Comparison of ENCODE assay signal across 1 cellular context in genomic region chr16:85845276-85845675, GRCh38.
TF ChIP-seq lines count a peak whose summit lies in the region.

No MANE protein-coding gene starts in this region.

TF ChIP-seq in HepG2, 621 proteins besides CTCF, POLR2A, EP300 and RAD21 (continued from another document):
- no peak for TF ChIP-seq KMT2A (CRISPR knock-in tag; IDR thresholded peaks at IDR 0.05)
- TF ChIP-seq HOXA9 (CRISPR knock-in tag; IDR thresholded peaks at IDR 0.05; ENCODE audit: borderline replicate concordance) = no peak
- no peak for TF ChIP-seq YEATS4 (CRISPR knock-in tag; IDR thresholded peaks at IDR 0.05; ENCODE audit: borderline replicate concordance)
- no peak for TF ChIP-seq ZNF660 (CRISPR knock-in tag; IDR thresholded peaks at IDR 0.05; ENCODE audit: borderline replicate concordance, low read depth)
- peak; percentile 49; the same call in 1 of the 2 replicates for TF ChIP-seq ZNF687 (CRISPR knock-in tag; IDR thresholded peaks at IDR 0.05)
- TF ChIP-seq JUN (CRISPR knock-in tag; IDR thresholded peaks at IDR 0.05) = no peak
- no peak for TF ChIP-seq KAT2B (IDR thresholded peaks at IDR 0.05; ENCODE audit: borderline replicate concordance, low read depth, low read length)
- no peak for TF ChIP-seq THYN1 (CRISPR knock-in tag; IDR thresholded peaks at IDR 0.05; ENCODE audit: borderline replicate concordance, low read depth)
- TF ChIP-seq, protein P1, sequence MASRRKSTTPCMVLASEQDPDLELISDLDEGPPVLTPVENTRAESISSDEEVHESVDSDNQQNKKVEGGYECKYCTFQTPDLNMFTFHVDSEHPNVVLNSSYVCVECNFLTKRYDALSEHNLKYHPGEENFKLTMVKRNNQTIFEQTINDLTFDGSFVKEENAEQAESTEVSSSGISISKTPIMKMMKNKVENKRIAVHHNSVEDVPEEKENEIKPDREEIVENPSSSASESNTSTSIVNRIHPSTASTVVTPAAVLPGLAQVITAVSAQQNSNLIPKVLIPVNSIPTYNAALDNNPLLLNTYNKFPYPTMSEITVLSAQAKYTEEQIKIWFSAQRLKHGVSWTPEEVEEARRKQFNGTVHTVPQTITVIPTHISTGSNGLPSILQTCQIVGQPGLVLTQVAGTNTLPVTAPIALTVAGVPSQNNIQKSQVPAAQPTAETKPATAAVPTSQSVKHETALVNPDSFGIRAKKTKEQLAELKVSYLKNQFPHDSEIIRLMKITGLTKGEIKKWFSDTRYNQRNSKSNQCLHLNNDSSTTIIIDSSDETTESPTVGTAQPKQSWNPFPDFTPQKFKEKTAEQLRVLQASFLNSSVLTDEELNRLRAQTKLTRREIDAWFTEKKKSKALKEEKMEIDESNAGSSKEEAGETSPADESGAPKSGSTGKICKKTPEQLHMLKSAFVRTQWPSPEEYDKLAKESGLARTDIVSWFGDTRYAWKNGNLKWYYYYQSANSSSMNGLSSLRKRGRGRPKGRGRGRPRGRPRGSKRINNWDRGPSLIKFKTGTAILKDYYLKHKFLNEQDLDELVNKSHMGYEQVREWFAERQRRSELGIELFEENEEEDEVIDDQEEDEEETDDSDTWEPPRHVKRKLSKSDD (CRISPR knock-in tag; IDR thresholded peaks at IDR 0.05; ENCODE audit: low read depth) = 0 out of 2 replicates have a peak, but pooled peaks have one; percentile 14
- no peak for TF ChIP-seq CCAR2 (optimal IDR thresholded peaks at IDR 0.05; ENCODE audit: low read depth, low read length)
- no peak for TF ChIP-seq ZNF362 (CRISPR knock-in tag; IDR thresholded peaks at IDR 0.05; ENCODE audit: borderline replicate concordance)
- no peak for TF ChIP-seq PATZ1 (CRISPR knock-in tag; IDR thresholded peaks at IDR 0.05)
- TF ChIP-seq ZNF20 (CRISPR knock-in tag; IDR thresholded peaks at IDR 0.05) = no peak
- TF ChIP-seq PHB2 (IDR thresholded peaks at IDR 0.05; ENCODE audit: partially characterized antibody) = no peak
- no peak for TF ChIP-seq SNAI1 (CRISPR knock-in tag; IDR thresholded peaks at IDR 0.05; ENCODE audit: borderline replicate concordance)
- no peak for TF ChIP-seq ZNF644 (CRISPR knock-in tag; IDR thresholded peaks at IDR 0.05; ENCODE audit: low read depth)
- TF ChIP-seq ZNF570 (CRISPR knock-in tag; IDR thresholded peaks at IDR 0.05; ENCODE audit: borderline replicate concordance) = no peak
- TF ChIP-seq, protein P2, sequence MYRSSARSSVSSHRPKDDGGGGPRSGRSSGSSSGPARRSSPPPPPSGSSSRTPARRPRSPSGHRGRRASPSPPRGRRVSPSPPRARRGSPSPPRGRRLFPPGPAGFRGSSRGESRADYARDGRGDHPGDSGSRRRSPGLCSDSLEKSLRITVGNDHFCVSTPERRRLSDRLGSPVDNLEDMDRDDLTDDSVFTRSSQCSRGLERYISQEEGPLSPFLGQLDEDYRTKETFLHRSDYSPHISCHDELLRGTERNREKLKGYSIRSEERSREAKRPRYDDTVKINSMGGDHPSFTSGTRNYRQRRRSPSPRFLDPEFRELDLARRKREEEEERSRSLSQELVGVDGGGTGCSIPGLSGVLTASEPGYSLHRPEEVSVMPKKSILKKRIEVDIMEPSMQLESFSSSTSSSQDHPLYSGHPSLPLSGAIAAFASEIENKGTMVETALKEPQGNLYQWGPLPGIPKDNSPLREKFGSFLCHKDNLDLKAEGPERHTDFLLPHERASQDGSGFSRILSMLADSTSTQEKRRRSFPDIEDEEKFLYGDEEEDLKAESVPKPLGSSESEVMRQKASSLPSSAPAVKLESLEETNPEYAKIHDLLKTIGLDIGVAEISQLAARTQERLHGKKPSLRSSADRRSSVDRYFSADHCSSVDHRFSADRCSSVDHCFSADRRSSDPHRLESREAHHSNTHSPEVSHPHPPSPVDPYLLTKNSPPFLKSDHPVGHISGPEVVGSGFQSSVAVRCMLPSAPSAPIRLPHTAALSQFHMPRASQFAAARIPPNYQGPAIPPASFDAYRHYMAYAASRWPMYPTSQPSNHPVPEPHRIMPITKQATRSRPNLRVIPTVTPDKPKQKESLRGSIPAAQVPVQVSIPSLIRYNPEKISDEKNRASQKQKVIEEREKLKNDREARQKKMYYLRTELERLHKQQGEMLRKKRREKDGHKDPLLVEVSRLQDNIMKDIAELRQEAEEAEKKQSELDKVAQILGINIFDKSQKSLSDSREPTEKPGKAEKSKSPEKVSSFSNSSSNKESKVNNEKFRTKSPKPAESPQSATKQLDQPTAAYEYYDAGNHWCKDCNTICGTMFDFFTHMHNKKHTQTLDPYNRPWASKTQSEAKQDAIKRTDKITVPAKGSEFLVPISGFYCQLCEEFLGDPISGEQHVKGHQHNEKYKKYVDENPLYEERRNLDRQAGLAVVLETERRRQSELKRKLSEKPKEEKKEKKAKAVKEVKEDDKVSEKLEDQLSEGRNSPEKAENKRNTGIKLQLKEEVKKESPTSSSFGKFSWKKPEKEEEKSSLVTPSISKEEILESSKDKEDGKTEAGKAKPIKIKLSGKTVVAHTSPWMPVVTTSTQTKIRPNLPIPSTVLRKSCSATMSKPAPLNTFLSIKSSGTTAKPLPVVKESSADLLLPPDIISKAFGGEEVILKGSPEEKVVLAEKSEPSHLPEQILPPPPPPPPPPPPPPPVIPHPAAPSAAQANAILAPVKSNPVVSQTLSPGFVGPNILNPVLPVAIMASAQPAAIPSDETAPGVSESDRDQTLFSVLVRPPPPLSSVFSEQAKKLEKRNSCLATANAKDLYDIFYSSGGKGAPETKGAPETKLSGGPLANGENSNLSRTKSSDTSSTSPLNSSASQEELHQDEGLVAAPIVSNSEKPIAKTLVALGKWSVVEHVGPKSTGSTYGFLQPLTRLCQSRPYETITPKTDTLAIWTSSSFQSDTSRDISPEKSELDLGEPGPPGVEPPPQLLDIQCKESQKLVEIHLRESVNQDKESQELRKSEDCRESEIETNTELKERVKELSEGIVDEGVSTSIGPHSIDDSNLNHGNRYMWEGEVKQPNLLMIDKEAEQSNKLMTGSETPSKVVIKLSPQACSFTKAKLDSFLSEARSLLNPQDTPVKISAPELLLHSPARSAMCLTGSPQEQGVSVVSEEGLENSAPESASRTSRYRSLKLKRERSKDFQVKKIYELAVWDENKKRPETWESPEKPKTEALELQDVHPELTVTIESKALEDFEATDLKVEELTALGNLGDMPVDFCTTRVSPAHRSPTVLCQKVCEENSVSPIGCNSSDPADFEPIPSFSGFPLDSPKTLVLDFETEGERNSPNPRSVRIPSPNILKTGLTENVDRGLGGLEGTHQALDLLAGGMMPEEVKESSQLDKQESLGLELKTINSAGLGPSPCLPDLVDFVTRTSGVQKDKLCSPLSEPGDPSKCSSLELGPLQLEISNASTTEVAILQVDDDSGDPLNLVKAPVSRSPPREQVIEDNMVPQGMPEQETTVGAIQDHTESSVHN (CRISPR knock-in tag; IDR thresholded peaks at IDR 0.05) = no peak
- TF ChIP-seq RBM22 (optimal IDR thresholded peaks at IDR 0.05; ENCODE audit: low read length) = no peak
- TF ChIP-seq SAP130 (CRISPR knock-in tag; IDR thresholded peaks at IDR 0.05; ENCODE audit: low read depth) = no peak
- TF ChIP-seq BATF2 (CRISPR knock-in tag; IDR thresholded peaks at IDR 0.05) = no peak
